17 cellular contexts compared by ENCODE assay signal in the genomic region with DNA sequence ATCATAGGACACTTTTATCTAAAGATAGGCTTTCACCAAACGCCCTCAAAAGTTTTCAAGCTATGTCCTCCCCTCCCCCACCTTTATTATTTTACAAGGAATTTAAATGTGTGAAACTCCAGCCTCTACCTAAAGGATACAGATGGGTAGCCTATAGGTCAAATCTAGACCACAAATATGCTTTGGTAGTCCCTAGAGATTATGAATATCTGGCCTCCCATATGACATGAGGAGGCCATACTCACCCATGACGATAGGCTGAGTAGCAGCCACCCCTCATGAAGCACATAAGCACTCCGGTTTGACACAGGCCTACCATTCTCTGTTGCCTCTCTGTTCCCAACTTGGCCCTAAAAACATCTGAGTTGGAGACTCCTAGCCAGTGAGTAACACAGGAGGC.
"Had no signal": no experiment of that assay in that cellular context is flagged by ENCODE, and none has a peak within 500 bp of the region (broad histone marks: within the 10 kb centered on the region; RNA-seq: fewer than 3 reads in every experiment).

No MANE protein-coding gene starts in this region.

- H3K27ac ChIP-seq: breast epithelium, neutrophil, parathyroid adenoma, suprapubic skin had no signal

- ATAC-seq: activated T-helper 17 cell treated with anti-CD3 and anti-CD28 coated beads, Interleukin-2, amount 50 U/mL, for 72 hours; natural killer cell had no signal

- H3K9me3 ChIP-seq: breast epithelium, neutrophil, suprapubic skin had no signal

- H3K27me3 ChIP-seq: breast epithelium, neutrophil, suprapubic skin had no signal

- H3K36me3 ChIP-seq: breast epithelium, neutrophil, suprapubic skin had no signal

- H3K27ac Mint-ChIP-seq: activated T-helper 17 cell treated with anti-CD3 and anti-CD28 coated beads, Interleukin-2, amount 50 U/mL, for 72 hours; endodermal cell; natural killer cell; T-helper 2 cell treated with Interferon-gamma antibody and Interleukin-4, amounts not matched to agents 5 μg/mL and 100 μg/mL, for 36 hours had no signal

- H3K27me3 Mint-ChIP-seq: activated T-helper 17 cell treated with anti-CD3 and anti-CD28 coated beads, Interleukin-2, amount 50 U/mL, for 72 hours had no signal

- H3K4me3 Mint-ChIP-seq: activated T-helper 17 cell treated with anti-CD3 and anti-CD28 coated beads, Interleukin-2, amount 50 U/mL, for 72 hours; endodermal cell; natural killer cell; T-helper 2 cell treated with Interferon-gamma antibody and Interleukin-4, amounts not matched to agents 5 μg/mL and 100 μg/mL, for 36 hours had no signal

- H3K9me3 Mint-ChIP-seq: activated T-helper 17 cell treated with anti-CD3 and anti-CD28 coated beads, Interleukin-2, amount 50 U/mL, for 72 hours; endodermal cell; natural killer cell; T-helper 2 cell treated with Interferon-gamma antibody and Interleukin-4, amounts not matched to agents 5 μg/mL and 100 μg/mL, for 36 hours had no signal

- H2AFZ ChIP-seq: parathyroid adenoma had no signal

- H3K36me3 Mint-ChIP-seq: natural killer cell had no signal

- H3K9ac ChIP-seq: parathyroid adenoma had no signal

- DNase-seq: activated CD4-positive, alpha-beta T cell treated with anti-CD3 and anti-CD28 coated beads, Interleukin-2, amount 50 U/mL, for 4 hours; activated CD4-positive, CD25-positive, alpha-beta regulatory T cell treated with anti-CD3 and anti-CD28 coated beads, Interleukin-2, amount 50 U/mL, for 72 hours; activated naive CD4-positive, alpha-beta T cell treated with Interleukin-2 at 50 U/mL for 16 hours; activated T-cell treated with anti-CD3 and anti-CD28 coated beads for 4 hours; aorta; endodermal cell; hypothalamus; kidney glomerular epithelial cell; natural killer cell; stimulated activated CD4-positive, alpha-beta T cell treated with anti-CD3 and anti-CD28 coated beads, Interleukin-4, amount 100 ng/mL, for 24 hours; stimulated activated naive CD4-positive, alpha-beta T cell treated with Interleukin-2 at 50 U/mL for 16 hours had no signal

- H3K4me3 ChIP-seq: breast epithelium, suprapubic skin had no signal
